ENCODE assay signal across 1 cellular context in the genomic region with DNA sequence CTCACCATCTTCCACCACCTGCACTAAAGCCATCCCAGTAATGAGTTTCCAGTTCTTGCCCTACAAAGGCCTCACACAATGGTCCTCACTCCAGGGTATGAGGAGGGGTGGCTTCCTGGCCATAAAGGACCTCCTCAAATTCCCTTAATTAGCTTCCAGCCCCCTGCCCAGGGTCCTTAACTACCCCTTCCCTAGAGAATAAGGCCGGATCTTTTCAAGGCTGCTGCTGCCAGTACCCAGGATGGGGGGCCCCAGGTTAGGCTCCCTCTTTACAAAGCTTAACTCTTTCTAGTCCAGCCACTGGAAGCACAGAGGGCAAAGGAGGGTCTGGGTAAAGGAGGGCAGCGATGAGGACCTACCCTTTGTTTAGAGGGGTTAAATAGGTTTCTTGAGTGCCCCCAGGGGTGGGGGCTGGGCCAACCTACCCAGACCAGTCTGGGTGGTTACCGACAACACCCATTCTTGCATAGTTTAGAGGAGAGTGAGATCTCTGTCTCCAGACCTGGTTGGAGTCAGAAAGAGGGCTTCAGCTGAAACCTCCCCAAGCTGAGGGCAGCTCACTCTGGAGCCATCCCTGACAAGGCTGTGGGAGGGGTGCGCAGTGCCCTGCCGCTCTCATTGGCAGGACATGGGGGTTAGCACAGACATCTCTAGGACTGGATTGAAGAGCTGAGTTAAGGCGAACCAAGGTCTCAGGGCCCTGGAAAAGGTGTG.
TF ChIP-seq lines count a peak whose summit lies in the region.

No MANE protein-coding gene starts in this region.

TF ChIP-seq in HepG2, 621 proteins besides CTCF, POLR2A, EP300 and RAD21 (continued from another document):
- TF ChIP-seq, protein P1, sequence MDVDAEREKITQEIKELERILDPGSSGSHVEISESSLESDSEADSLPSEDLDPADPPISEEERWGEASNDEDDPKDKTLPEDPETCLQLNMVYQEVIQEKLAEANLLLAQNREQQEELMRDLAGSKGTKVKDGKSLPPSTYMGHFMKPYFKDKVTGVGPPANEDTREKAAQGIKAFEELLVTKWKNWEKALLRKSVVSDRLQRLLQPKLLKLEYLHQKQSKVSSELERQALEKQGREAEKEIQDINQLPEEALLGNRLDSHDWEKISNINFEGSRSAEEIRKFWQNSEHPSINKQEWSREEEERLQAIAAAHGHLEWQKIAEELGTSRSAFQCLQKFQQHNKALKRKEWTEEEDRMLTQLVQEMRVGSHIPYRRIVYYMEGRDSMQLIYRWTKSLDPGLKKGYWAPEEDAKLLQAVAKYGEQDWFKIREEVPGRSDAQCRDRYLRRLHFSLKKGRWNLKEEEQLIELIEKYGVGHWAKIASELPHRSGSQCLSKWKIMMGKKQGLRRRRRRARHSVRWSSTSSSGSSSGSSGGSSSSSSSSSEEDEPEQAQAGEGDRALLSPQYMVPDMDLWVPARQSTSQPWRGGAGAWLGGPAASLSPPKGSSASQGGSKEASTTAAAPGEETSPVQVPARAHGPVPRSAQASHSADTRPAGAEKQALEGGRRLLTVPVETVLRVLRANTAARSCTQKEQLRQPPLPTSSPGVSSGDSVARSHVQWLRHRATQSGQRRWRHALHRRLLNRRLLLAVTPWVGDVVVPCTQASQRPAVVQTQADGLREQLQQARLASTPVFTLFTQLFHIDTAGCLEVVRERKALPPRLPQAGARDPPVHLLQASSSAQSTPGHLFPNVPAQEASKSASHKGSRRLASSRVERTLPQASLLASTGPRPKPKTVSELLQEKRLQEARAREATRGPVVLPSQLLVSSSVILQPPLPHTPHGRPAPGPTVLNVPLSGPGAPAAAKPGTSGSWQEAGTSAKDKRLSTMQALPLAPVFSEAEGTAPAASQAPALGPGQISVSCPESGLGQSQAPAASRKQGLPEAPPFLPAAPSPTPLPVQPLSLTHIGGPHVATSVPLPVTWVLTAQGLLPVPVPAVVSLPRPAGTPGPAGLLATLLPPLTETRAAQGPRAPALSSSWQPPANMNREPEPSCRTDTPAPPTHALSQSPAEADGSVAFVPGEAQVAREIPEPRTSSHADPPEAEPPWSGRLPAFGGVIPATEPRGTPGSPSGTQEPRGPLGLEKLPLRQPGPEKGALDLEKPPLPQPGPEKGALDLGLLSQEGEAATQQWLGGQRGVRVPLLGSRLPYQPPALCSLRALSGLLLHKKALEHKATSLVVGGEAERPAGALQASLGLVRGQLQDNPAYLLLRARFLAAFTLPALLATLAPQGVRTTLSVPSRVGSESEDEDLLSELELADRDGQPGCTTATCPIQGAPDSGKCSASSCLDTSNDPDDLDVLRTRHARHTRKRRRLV (CRISPR knock-in tag; IDR thresholded peaks at IDR 0.05) = 0 out of 2 replicates have a peak, but pooled peaks have one; percentile 10
- TF ChIP-seq ZNF746 (CRISPR knock-in tag; IDR thresholded peaks at IDR 0.05) (peak; percentile 8; the same call in 1 of the 2 replicates), KDM2A (CRISPR knock-in tag; IDR thresholded peaks at IDR 0.05; ENCODE audit: borderline replicate concordance, low read depth) (0 out of 2 replicates have a peak, but pooled peaks have one; percentile 22)
